ENCODE assay signal across 27 cellular contexts in the genomic region with DNA sequence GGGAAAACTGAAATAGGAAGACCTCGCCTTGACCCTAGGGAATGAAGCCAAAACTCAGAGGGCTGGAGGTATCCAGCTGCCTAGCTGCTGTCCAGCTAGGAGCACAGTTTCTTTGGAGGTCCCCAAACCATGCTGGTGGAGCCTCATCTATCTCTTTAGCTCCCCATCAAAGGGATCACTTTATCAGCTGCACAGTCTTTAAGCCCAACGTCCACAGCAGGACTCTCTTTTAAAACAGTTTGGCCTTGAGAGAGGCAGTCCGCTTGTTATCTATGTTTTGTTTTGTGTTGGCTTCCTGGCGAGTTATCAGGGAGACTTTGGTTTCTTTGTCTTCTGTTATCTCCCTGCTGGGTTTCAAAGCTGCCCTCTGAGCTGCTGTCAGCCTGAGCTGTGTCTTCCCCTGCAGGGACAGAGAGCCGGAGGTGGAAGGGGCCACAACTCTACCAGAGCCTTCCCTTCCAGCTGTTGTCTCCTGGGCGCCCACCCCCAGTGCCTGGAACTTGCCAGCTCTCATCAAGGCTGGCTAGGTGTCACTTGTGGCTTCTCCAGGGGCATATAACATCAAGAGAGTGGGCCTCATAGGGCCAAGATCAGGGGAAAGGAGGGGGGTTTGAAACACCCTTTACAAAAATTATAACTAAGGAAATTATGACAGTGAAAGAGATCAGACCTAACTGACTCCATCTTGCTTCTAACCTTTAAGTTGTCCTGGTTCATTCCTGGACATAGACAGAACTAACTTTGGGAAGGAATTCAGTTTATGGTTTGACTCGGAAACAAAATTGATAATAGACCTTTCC.
DNase-seq lines count a peak whose midpoint lies in the region; ATAC-seq, FAIRE-seq and TF ChIP-seq lines count a peak whose summit lies in the region.
"Had no signal": no experiment of that assay in that cellular context is flagged by ENCODE, and none has a peak within 500 bp of the region (broad histone marks: within the 10 kb centered on the region; RNA-seq: fewer than 3 reads in every experiment).

No MANE protein-coding gene starts in this region.

- peak; percentile 94 for FAIRE-seq in K562 (lab: Jason Lieb, UNC)
- FAIRE-seq: A549 had no signal

- in situ Hi-C loops in K562 (cut with MboI) = no loop called here

- H3K27ac ChIP-seq in K562 (ENCODE audit: extremely low read depth, low read depth, low read length) (peak overlapping the region; percentile 28; the same call in 1 of the 3 replicates), liver (ENCODE audit: low read depth in 1 of 2, low read length in 2 of 2) (no peak overlapping the region)
- H3K27ac ChIP-seq: A549, heart right ventricle, stomach had no signal

- no peaks in the 10 kb centered on the region for H4K20me1 ChIP-seq in K562 (replicated peaks; ENCODE audit: control insufficient read depth, insufficient read depth, low read length)

- CTCF ChIA-PET in K562 (lab: Yijun Ruan, JAX; ENCODE audit: low intra/inter-chr PET ratio) = no interaction called here

- H3K4me3 ChIP-seq in K562 (no peak overlapping the region), liver (ENCODE audit: low read depth in 1 of 3, low read length in 3 of 3) (no peak overlapping the region)
- H3K4me3 ChIP-seq: A549, heart right ventricle, mucosa of descending colon, stomach, upper lobe of left lung had no signal

- peak overlapping the region; percentile 35 for H3K4me2 ChIP-seq in K562 (ENCODE audit: insufficient read depth, low read length)
- H3K4me2 ChIP-seq: A549 had no signal

- peak; percentile 78 for TF ChIP-seq EP300 in K562 (IDR thresholded peaks at IDR 0.05; ENCODE audit: low read length)

- H3K4me1 ChIP-seq in K562 (replicated peaks in 1 of 2; ENCODE audit: control insufficient read depth in 2 of 2, insufficient read depth in 2 of 2, low read length in 2 of 2) (peaks cover 9 to 13% of the 10 kb centered on the region in 2 experiments), liver (ENCODE audit: control insufficient read depth in 4 of 4, insufficient read depth in 4 of 4, low read length in 3 of 4) (no peaks in the 10 kb centered on the region)
- H3K4me1 ChIP-seq: BE2C, stomach, upper lobe of left lung had no signal

- H3K79me2 ChIP-seq in K562 (ENCODE audit: control insufficient read depth, insufficient read depth, low read length) = no peaks in the 10 kb centered on the region

- BruUV-seq in K562 (replicated peaks; lab: Mats Ljungman, UMichigan) = no TSS peak

- peak; percentile 78 for ATAC-seq in K562
- no peak for ATAC-seq in omental fat pad (ENCODE audit: low FRiP score)
- ATAC-seq in HG03159 (IDR thresholded peaks at IDR 0.05; ENCODE audit: unreplicated experiment) = no peak
- ATAC-seq: A549; activated CD4-positive, CD25-positive, alpha-beta regulatory T cell treated with anti-CD3 and anti-CD28 coated beads, Interleukin-2, amount 50 U/mL, for 24 hours; activated CD8-positive, alpha-beta T cell treated with anti-CD3 and anti-CD28 coated beads for 36 hours; left ventricle myocardium superior; mucosa of descending colon; SK-N-SH treated with all-trans-retinoic acid at 6 μM for 48 hours had no signal

- POLR2A ChIA-PET in K562 (lab: Yijun Ruan, JAX) = interaction anchor here (0.7 to 2.9 kb wide), 6 partner anchors 10 to 68 kb away, joined by 3 to 11 read pairs (median 4); no protein-coding TSS in a partner anchor

- peak; percentile 21 for DNase-seq in A172 (ENCODE audit: low spot score)
- DNase-seq in HuH-7 (ENCODE audit: low spot score) = peak; percentile 79
- DNase-seq in K562 (ENCODE audit: extremely low read depth in 1 of 4, low spot score in 3 of 4) = peak; percentile 25 to 82 (median 48)
- DNase-seq in omental fat pad (ENCODE audit: low spot score) = no peak
- DNase-seq in mucosa of gallbladder (ENCODE audit: low spot score) = no peak
- no peak for DNase-seq in occipital lobe (lab: John Stamatoyannopoulos, UW)
- DNase-seq: activated CD8-positive, alpha-beta T cell treated with anti-CD3 and anti-CD28 coated beads for 36 hours; activated gamma-delta T cell treated with Interleukin-2 at 50 U/mL for 16 hours; activated T-cell treated with anti-CD3 and anti-CD28 coated beads, Interleukin-2, amount 50 U/mL, for 1 hour; BE2C; HCEC 1CT; heart right ventricle; immature natural killer cell; Kasumi-1; left ventricle myocardium superior; mucosa of descending colon; NCI-H1930; NCI-H2227 treated with DMSO at 0.1 percent for 48 hours; NCI-H748 treated with DMSO at 0.1 percent for 48 hours; stimulated activated CD4-positive, alpha-beta T cell treated with anti-CD3 and anti-CD28 coated beads, Interleukin-4, amount 100 ng/mL, for 4 hours; stomach had no signal

- intact Hi-C loops in K562 (cut with micrococcal nuclease) = no loop called here

- TF ChIP-seq CTCF in K562 (IDR thresholded peaks at IDR 0.05 in 2 of 3, conservative IDR thresholded peaks at IDR 0.05 in 1 of 3; ENCODE audit: insufficient read depth in 2 of 3, low read depth in 1 of 3, low read length in 3 of 3) = no peak
- TF ChIP-seq CTCF in liver (IDR thresholded peaks at IDR 0.05; ENCODE audit: low read depth, low read length, missing input control) = no peak
- no peak for TF ChIP-seq CTCF in omental fat pad (IDR thresholded peaks at IDR 0.05)

- no peak for TF ChIP-seq POLR2A in K562 (conservative IDR thresholded peaks at IDR 0.05)

- TF ChIP-seq RAD21 in K562 (CRISPR knock-in tag; conservative IDR thresholded peaks at IDR 0.05 in 1 of 2, IDR thresholded peaks at IDR 0.05 in 1 of 2) (peak; percentile 19 to 43; a peak in 2 of 4 replicates), liver (IDR thresholded peaks at IDR 0.05) (no peak)

- H3K9ac ChIP-seq in K562 (ENCODE audit: insufficient read depth in 1 of 2, low read depth in 2 of 2, low read length in 2 of 2) (peak overlapping the region in 1 of 2 experiments; percentile 59; a peak in 1 of 4 replicates), liver (ENCODE audit: low read depth in 1 of 2, low read length in 2 of 2) (no peak overlapping the region)

- WGBS in K562 (ENCODE audit: insufficient coverage, low coverage, missing lambda C conversion rate) = 13% methylated on average over 7 of the region's 7 CpGs
- WGBS in liver = 51% methylated on average over 7 of the region's 7 CpGs

- H3K9me3 ChIP-seq in K562 (replicated peaks; ENCODE audit: control insufficient read depth, insufficient read depth, low read depth, low read length) (peaks cover 9% of the 10 kb centered on the region), liver (ENCODE audit: control insufficient read depth in 4 of 4, low read length in 3 of 4) (peaks cover 12 to 32% (median 18%) of the 10 kb centered on the region in 4 donors)

- H2AFZ ChIP-seq in K562 (ENCODE audit: low read depth, low read length) = no peak overlapping the region

- H3K36me3 ChIP-seq in K562 (ENCODE audit: control insufficient read depth, insufficient read depth, low read length) (no peaks in the 10 kb centered on the region), liver (ENCODE audit: control insufficient read depth in 4 of 4, insufficient read depth in 3 of 4, low read depth in 1 of 4, low read length in 3 of 4) (no peaks in the 10 kb centered on the region)
- H3K36me3 ChIP-seq: BE2C, heart right ventricle, stomach, upper lobe of left lung had no signal

- H3K9me1 ChIP-seq in K562 (ENCODE audit: control insufficient read depth, insufficient read depth, low read length) = no peaks in the 10 kb centered on the region

- no peaks in the 10 kb centered on the region for H3K27me3 ChIP-seq in K562 (ENCODE audit: control insufficient read depth in 2 of 2, insufficient read depth in 2 of 2, low read length in 2 of 2)
- no peaks in the 10 kb centered on the region for H3K27me3 ChIP-seq in liver (ENCODE audit: control insufficient read depth in 4 of 4, insufficient read depth in 4 of 4, low read length in 3 of 4)
- H3K27me3 ChIP-seq: BE2C, heart right ventricle, stomach, upper lobe of left lung had no signal

TF ChIP-seq in K562, 482 proteins besides CTCF, POLR2A, EP300 and RAD21 (continues in another document):
- 0 out of 2 replicates have a peak, but pooled peaks have one; percentile 59 for TF ChIP-seq TAF7 (tag; IDR thresholded peaks at IDR 0.05)
- TF ChIP-seq PTTG1 (tag; IDR thresholded peaks at IDR 0.05; ENCODE audit: low read depth) = peak; percentile 88
- TF ChIP-seq, protein P1, sequence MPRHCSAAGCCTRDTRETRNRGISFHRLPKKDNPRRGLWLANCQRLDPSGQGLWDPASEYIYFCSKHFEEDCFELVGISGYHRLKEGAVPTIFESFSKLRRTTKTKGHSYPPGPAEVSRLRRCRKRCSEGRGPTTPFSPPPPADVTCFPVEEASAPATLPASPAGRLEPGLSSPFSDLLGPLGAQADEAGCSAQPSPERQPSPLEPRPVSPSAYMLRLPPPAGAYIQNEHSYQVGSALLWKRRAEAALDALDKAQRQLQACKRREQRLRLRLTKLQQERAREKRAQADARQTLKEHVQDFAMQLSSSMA (CRISPR knock-in tag; IDR thresholded peaks at IDR 0.05) = 0 out of 2 replicates have a peak, but pooled peaks have one; percentile 13

TF ChIP-seq in liver, 16 proteins besides CTCF, POLR2A, EP300 and RAD21:
- TF ChIP-seq ATF3 (IDR thresholded peaks at IDR 0.05) = no peak
- peak; percentile 74 for TF ChIP-seq NR2F2 (IDR thresholded peaks at IDR 0.05)
TF ChIP-seq in liver: peak in this region for 1.

Comparison
In these comparisons a context has a peak if more than half of its experiments do, and no peak if none do; other contexts are left out.
1. DNase-seq: peak in A172 (single experiment), HuH-7 (single experiment) and K562 (4 of 4); none in omental fat pad (single experiment), mucosa of gallbladder (single experiment) and occipital lobe (single experiment).